ENCODE assay signal across 12 cellular contexts in the genomic region with DNA sequence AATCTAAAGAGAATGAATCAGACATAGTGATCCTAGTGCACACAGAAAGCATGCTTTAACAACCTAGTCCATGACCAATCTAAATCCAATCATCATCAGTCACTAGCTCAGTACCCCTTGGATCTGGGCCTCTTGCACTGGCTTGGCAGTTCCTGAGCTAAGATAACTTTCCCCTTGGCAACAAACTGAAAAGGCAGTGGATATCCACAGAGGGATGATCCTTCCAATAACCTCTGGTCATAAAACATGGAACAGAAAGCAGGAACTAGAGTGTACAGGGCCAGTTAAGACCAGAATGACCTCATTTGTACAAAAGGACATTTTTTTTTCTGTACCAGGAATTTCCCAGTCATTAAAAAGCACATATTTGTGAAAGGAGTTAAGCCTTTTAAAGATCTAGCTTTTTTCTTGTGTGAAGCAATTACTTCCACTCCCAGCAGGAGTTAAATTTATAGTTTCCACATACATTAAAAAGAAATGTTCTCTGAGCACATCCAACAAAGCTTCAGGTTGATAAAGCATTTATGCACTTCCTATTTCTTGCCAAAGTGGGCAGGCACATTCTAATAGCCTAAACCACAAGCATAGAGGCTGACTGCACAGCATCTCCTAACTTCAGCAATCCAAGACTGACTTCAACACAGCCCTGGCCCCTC. TPM values are rescaled to one million over a fixed set of nuclear protein-coding genes. Genes with fewer than 3 reads are reported as not detected.
DNase-seq lines count a peak whose midpoint lies in the region; FAIRE-seq and TF ChIP-seq lines count a peak whose summit lies in the region.
"Had no signal": no experiment of that assay in that cellular context is flagged by ENCODE, and none has a peak within 500 bp of the region (broad histone marks: within the 10 kb centered on the region; RNA-seq: fewer than 3 reads in every experiment).

No MANE protein-coding gene starts in this region.

- H3K9me3 ChIP-seq in SK-N-MC (ENCODE audit: low read depth, low read length) = no peaks in the 10 kb centered on the region

- H3K27me3 Mint-ChIP-seq in progenitor cell of endocrine pancreas = no peaks in the 10 kb centered on the region

- H3K4me3 Mint-ChIP-seq in progenitor cell of endocrine pancreas (ENCODE audit: low read depth) = no peak overlapping the region

- DNase-seq in GM12891 (ENCODE audit: insufficient read length, low spot score) (no peak), SK-N-MC (ENCODE audit: low read depth, low spot score) (peak; percentile 57), fibroblast of the conjunctiva (ENCODE audit: low read depth) (peak; percentile 63), progenitor cell of endocrine pancreas (ENCODE audit: low spot score, unreplicated experiment) (no peak), mucosa of gallbladder (ENCODE audit: low spot score) (no peak), cerebellar cortex (ENCODE audit: low spot score) (no peak), T-helper 2 cell (no peak)
- DNase-seq in stimulated activated CD4-positive, alpha-beta T cell treated with anti-CD3 and anti-CD28 coated beads, Interleukin-15, amount 100 ng/mL, for 24 hours = no peak
- DNase-seq: NCI-H510A treated with DMSO at 0.1 percent for 48 hours; stimulated activated naive CD4-positive, alpha-beta T cell had no signal

- no peak overlapping the region for H3K4me3 ChIP-seq in SK-N-MC

- no peak for TF ChIP-seq POLR2A in GM12891 (IDR thresholded peaks at IDR 0.05; ENCODE audit: low read depth, low read length)

- no peak for FAIRE-seq in GM12891 (lab: Jason Lieb, UNC)

- no peaks in the 10 kb centered on the region for H3K9me3 Mint-ChIP-seq in progenitor cell of endocrine pancreas (ENCODE audit: low read depth)

- H3K36me3 ChIP-seq in SK-N-MC (ENCODE audit: insufficient read depth, low read length) = no peaks in the 10 kb centered on the region

- peak overlapping the region; percentile 77 for H3K27ac Mint-ChIP-seq in progenitor cell of endocrine pancreas

- peaks cover 3% of the 10 kb centered on the region for H3K36me3 Mint-ChIP-seq in progenitor cell of endocrine pancreas (ENCODE audit: insufficient read depth)

- peaks cover 40% of the 10 kb centered on the region for H3K4me1 Mint-ChIP-seq in progenitor cell of endocrine pancreas (ENCODE audit: low read depth)

- no peak overlapping the region for H3K9ac ChIP-seq in SK-N-MC (ENCODE audit: insufficient read length)
- H3K9ac ChIP-seq: parathyroid adenoma had no signal

- no peak for TF ChIP-seq CTCF in progenitor cell of endocrine pancreas (IDR thresholded peaks at IDR 0.05; ENCODE audit: unreplicated experiment)

- H3K27ac ChIP-seq in SK-N-MC = no peak overlapping the region
- H3K27ac ChIP-seq: HL-60, parathyroid adenoma had no signal

TF ChIP-seq in GM12891, 5 proteins besides CTCF, POLR2A, EP300 and RAD21:
- TF ChIP-seq PAX5 (IDR thresholded peaks at IDR 0.05; ENCODE audit: insufficient read depth, low read length, severe bottlenecking) = no peak
- peak; percentile 55; the same call in 1 of the 2 replicates for TF ChIP-seq SPI1 (IDR thresholded peaks at IDR 0.05; ENCODE audit: low read depth, low read length)
- no peak for TF ChIP-seq POLR2AphosphoS5 (IDR thresholded peaks at IDR 0.05; ENCODE audit: low read depth, low read length)
- no peak for TF ChIP-seq TAF1 (IDR thresholded peaks at IDR 0.05; ENCODE audit: low read depth, low read length)
- TF ChIP-seq POU2F2 (IDR thresholded peaks at IDR 0.05; ENCODE audit: low read depth, low read length) = no peak
TF ChIP-seq in GM12891: peak in this region for 1.

RNA-seq across cellular contexts. Expression of gene GUCY1A2, which starts 30.0 kb away (rescaled TPM):
- under 0.01 TPM for polyA plus RNA-seq in GM12891 (2012; ENCODE audit: low read depth, missing spikeins)
- total RNA-seq in progenitor cell of endocrine pancreas = 36.5 and 38.5 TPM in 2 replicates
- total RNA-seq in mucosa of gallbladder = 3.2 TPM

Comparison
In these comparisons a context has a peak if more than half of its experiments do, and no peak if none do; other contexts are left out.
1. DNase-seq: peak in SK-N-MC (single experiment) and fibroblast of the conjunctiva (single experiment); none in GM12891 (single experiment), progenitor cell of endocrine pancreas (single experiment), mucosa of gallbladder (single experiment), cerebellar cortex (single experiment), T-helper 2 cell (0 of 5) and stimulated activated CD4-positive, alpha-beta T cell treated with anti-CD3 and anti-CD28 coated beads, Interleukin-15, amount 100 ng/mL, for 24 hours (single experiment).